In genomic region chr4:44532851-44533250, GRCh38 we compare ENCODE assay signal across 24 cellular contexts.
"Had no signal": no experiment of that assay in that cellular context is flagged by ENCODE, and none has a peak within 500 bp of the region (broad histone marks: within the 10 kb centered on the region; RNA-seq: fewer than 3 reads in every experiment).

No MANE protein-coding gene starts in this region.

- ATAC-seq: effector memory CD8-positive, alpha-beta T cell; gastroesophageal sphincter; heart left ventricle; left ventricle myocardium superior; lower lobe of right lung; mucosa of descending colon; natural killer cell treated with Interleukin-12 subunit alpha and Interleukin-12 subunit beta and Interleukin-15 and Interleukin-18, amount 100 ng/mL, for 72 hours; right lobe of liver had no signal

- DNase-seq: dermis blood vessel endothelial cell; effector memory CD8-positive, alpha-beta T cell; erythroblast; esophagus squamous epithelium; foreskin fibroblast; heart left ventricle; left ventricle myocardium superior; lower lobe of right lung; mucosa of descending colon; naive B cell; right lobe of liver; small intestine; stimulated activated CD4-positive, alpha-beta T cell treated with anti-CD3 and anti-CD28 coated beads, Interleukin-15, amount 100 ng/mL, for 24 hours; stimulated activated CD4-positive, alpha-beta T cell treated with anti-CD3 and anti-CD28 coated beads, Interleukin-2, amount 100 ng/mL, for 48 hours; stimulated activated CD8-positive, alpha-beta memory T cell treated with anti-CD3 and anti-CD28 coated beads, Interleukin-4, amount 100 ng/mL, for 48 hours; stimulated activated naive CD4-positive, alpha-beta T cell treated with Interleukin-2 at 50 U/mL for 16 hours; substantia nigra; testis; tibial artery; upper lobe of left lung had no signal

- H3K4me3 ChIP-seq: coronary artery, esophagus squamous epithelium, gastroesophageal sphincter, heart left ventricle, hepatocyte, lower lobe of right lung, mucosa of descending colon, right lobe of liver, testis, tibial artery, upper lobe of left lung had no signal
